ENCODE assay signal across 9 cellular contexts in the genomic region with DNA sequence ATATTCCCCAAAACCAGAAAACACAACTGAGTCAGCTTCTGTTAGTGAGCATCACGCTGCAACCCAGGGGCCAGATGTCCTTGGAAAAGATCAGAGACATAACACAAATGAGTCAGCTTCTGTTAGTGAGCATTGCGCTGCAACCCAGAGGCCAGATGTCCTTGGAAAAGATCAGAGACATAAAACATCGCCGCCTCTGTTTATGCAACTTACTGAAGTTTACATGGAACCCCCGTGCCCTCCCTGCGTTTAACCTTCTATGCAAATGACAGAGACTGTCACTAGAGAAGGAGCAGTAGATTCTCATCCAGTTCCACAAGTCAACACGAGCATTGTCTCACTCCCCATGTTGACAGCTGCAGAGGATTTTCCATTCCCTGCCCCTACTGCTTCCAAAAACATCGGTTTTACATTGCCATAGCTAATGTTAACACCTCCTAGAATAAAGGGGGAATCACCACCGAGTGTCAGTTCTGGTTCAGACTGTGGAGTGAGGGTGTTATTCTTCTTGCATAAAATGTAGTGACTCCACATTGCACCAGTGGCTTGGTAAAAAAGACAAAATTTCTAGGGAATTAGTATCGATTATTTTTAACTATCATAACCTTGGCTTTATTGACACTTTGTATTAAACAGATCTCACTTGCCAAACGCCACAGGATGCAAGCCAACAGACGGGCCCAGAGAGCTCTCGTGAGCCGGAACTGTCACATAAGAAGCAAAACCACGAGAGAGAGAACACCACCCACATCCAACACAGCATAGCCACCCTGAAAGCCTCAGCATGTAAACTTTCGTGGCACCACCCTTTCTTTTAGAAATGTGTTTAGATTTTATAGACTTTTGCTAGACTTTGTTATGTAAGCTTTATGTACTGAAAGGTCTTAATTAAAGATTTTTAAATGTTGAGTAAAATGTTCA.
A peak's percentile ranks its signal among the peaks of the same experiment; 100 is the strongest.
DNase-seq lines count a peak whose midpoint lies in the region; ATAC-seq and TF ChIP-seq lines count a peak whose summit lies in the region.
"Had no signal": no experiment of that assay in that cellular context is flagged by ENCODE, and none has a peak within 500 bp of the region (broad histone marks: within the 10 kb centered on the region; RNA-seq: fewer than 3 reads in every experiment).

No MANE protein-coding gene starts in this region.

- H3K36me3 Mint-ChIP-seq in stimulated activated naive CD8-positive, alpha-beta T cell treated with anti-CD3 and anti-CD28 coated beads, Interleukin-15, Interleukin-2, amounts not matched to agents 100 ng/mL and 50 ng/mL, for 24 hours (ENCODE audit: low read depth) = no peaks in the 10 kb centered on the region

- no peaks in the 10 kb centered on the region for H3K36me3 ChIP-seq in MG63
- no peaks in the 10 kb centered on the region for H3K36me3 ChIP-seq in sigmoid colon

- no peak for ATAC-seq in HG02588 (IDR thresholded peaks at IDR 0.05; ENCODE audit: unreplicated experiment)
- ATAC-seq in HG03159 (IDR thresholded peaks at IDR 0.05; ENCODE audit: unreplicated experiment) = no peak

- DNase-seq in MG63 (peak; percentile 12), fibroblast of mammary gland (ENCODE audit: low read depth) (peak; percentile 37), sigmoid colon (no peak)
- peak; percentile 69 for DNase-seq in activated CD8-positive, alpha-beta memory T cell treated with anti-CD3 and anti-CD28 coated beads for 24 hours
- DNase-seq: NCI-H510A treated with DMSO at 0.1 percent for 48 hours, retina had no signal

- WGBS in sigmoid colon, 2 donors = 44 to 77% methylated on average over 16 of the region's 16 CpGs

- no peaks in the 10 kb centered on the region for H3K9me3 Mint-ChIP-seq in stimulated activated naive CD8-positive, alpha-beta T cell treated with anti-CD3 and anti-CD28 coated beads, Interleukin-15, Interleukin-2, amounts not matched to agents 100 ng/mL and 50 ng/mL, for 24 hours

- no peak overlapping the region for H3K27ac Mint-ChIP-seq in stimulated activated naive CD8-positive, alpha-beta T cell treated with anti-CD3 and anti-CD28 coated beads, Interleukin-15, Interleukin-2, amounts not matched to agents 100 ng/mL and 50 ng/mL, for 24 hours

- TF ChIP-seq EP300 in sigmoid colon (IDR thresholded peaks at IDR 0.05) = no peak

- H3K4me1 Mint-ChIP-seq in stimulated activated naive CD8-positive, alpha-beta T cell treated with anti-CD3 and anti-CD28 coated beads, Interleukin-15, Interleukin-2, amounts not matched to agents 100 ng/mL and 50 ng/mL, for 24 hours (ENCODE audit: low read depth) = peaks cover 33% of the 10 kb centered on the region

- intact Hi-C loops in sigmoid colon (cut with DNase I) = no loop called here

- no peaks in the 10 kb centered on the region for H3K27me3 Mint-ChIP-seq in stimulated activated naive CD8-positive, alpha-beta T cell treated with anti-CD3 and anti-CD28 coated beads, Interleukin-15, Interleukin-2, amounts not matched to agents 100 ng/mL and 50 ng/mL, for 24 hours

- H3K4me1 ChIP-seq in sigmoid colon = peaks cover 0 to 30% (median 14%) of the 10 kb centered on the region in 4 donors

- H3K9me3 ChIP-seq in MG63 = no peaks in the 10 kb centered on the region
- no peaks in the 10 kb centered on the region for H3K9me3 ChIP-seq in sigmoid colon

- peak overlapping the region in 2 of 4 donors; percentile 31 to 47 for H3K27ac ChIP-seq in sigmoid colon

- H3K4me3 ChIP-seq in MG63 (no peak overlapping the region), fibroblast of mammary gland (ENCODE audit: control insufficient read depth, low read depth, low read length) (no peak overlapping the region), sigmoid colon (no peak overlapping the region)

- TF ChIP-seq CTCF in fibroblast of mammary gland (conservative IDR thresholded peaks at IDR 0.05; ENCODE audit: control insufficient read depth, insufficient read depth, low read depth, low read length) (no peak), sigmoid colon (IDR thresholded peaks at IDR 0.05) (no peak)

- TF ChIP-seq POLR2A in sigmoid colon (IDR thresholded peaks at IDR 0.05) = no peak

- H3K4me3 Mint-ChIP-seq in stimulated activated naive CD8-positive, alpha-beta T cell treated with anti-CD3 and anti-CD28 coated beads, Interleukin-15, Interleukin-2, amounts not matched to agents 100 ng/mL and 50 ng/mL, for 24 hours = peak overlapping the region; percentile 47

- H3K27me3 ChIP-seq in MG63 (no peaks in the 10 kb centered on the region), sigmoid colon (no peaks in the 10 kb centered on the region)
